In the genomic region with DNA sequence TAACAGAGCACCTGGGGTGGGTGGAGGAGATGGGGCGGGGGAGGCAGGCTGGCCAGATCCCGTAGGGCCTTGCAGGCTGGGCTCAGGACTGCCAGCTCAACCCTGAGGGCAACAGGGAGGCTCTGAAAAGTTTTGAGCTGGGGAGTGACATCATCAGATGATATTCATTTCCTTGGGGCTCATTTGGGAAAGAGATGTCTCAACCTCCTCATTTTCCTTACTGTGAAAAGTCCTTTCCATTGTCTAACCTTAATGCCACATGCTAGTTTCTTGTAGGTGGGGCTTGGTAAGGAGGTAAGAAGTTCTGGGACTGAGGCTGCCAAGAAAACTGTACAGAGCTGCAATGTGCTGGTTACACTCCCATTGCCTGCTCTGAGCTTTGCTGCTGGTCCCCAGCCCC, we compare ENCODE assay signal across 1 cellular context.
A peak's percentile ranks its signal among the peaks of the same experiment; 100 is the strongest.
TF ChIP-seq lines count a peak whose summit lies in the region.

No MANE protein-coding gene starts in this region.

TF ChIP-seq in HepG2, 621 proteins besides CTCF, POLR2A, EP300 and RAD21:
- no peak for TF ChIP-seq ARNT (IDR thresholded peaks at IDR 0.05)
- peak; percentile 13; the same call in 1 of the 2 replicates for TF ChIP-seq ATF7 (IDR thresholded peaks at IDR 0.05)
- no peak for TF ChIP-seq ATF7 (CRISPR knock-in tag; IDR thresholded peaks at IDR 0.05)
TF ChIP-seq in HepG2: peak in this region for 1.
